ENCODE assay signal across 9 cellular contexts in genomic region chr5:147098233-147098790, GRCh38.
DNase-seq lines count a peak whose midpoint lies in the region; ATAC-seq, FAIRE-seq and TF ChIP-seq lines count a peak whose summit lies in the region.
"Had no signal": no experiment of that assay in that cellular context is flagged by ENCODE, and none has a peak within 500 bp of the region (broad histone marks: within the 10 kb centered on the region; RNA-seq: fewer than 3 reads in every experiment).

No MANE protein-coding gene starts in this region.

- H3K4me2 ChIP-seq in HepG2 (ENCODE audit: low read depth, low read length) = peak overlapping the region; percentile 36; the same call in 1 of the 2 replicates

- peak; percentile 49 for ATAC-seq in HG02973 (IDR thresholded peaks at IDR 0.05; ENCODE audit: unreplicated experiment)
- peak; percentile 61 for ATAC-seq in HepG2
- no peak for ATAC-seq in GM21825 (IDR thresholded peaks at IDR 0.05; ENCODE audit: unreplicated experiment)
- ATAC-seq in HG03159 (IDR thresholded peaks at IDR 0.05; ENCODE audit: unreplicated experiment) = no peak

- H3K4me1 ChIP-seq in HepG2 (ENCODE audit: insufficient read depth, low read length) = 0 out of 2 replicates have a peak, but pooled peaks cover 6% of the 10 kb centered on the region

- H3K79me2 ChIP-seq in HepG2 (ENCODE audit: insufficient read depth, low read length) = no peaks in the 10 kb centered on the region

- H3K9ac ChIP-seq in HepG2 (ENCODE audit: insufficient read depth, low read depth, low read length) = no peak overlapping the region

- H3K36me3 ChIP-seq in HepG2 (replicated peaks in 1 of 2; ENCODE audit: control insufficient read depth in 1 of 2, insufficient read depth in 2 of 2, low read length in 2 of 2) = no peaks in the 10 kb centered on the region

- no peak for TF ChIP-seq POLR2A in HepG2 (IDR thresholded peaks at IDR 0.05; ENCODE audit: insufficient read depth in 1 of 2, low read depth in 2 of 2, low read length in 2 of 2)

- in situ Hi-C loops in HepG2 (cut with HindIII; ENCODE audit: extremely low pct_ligation_motif_present, low pct_unique_long_range_greater_than_20kb) = loop anchor here (5.0 kb wide), 1 partner anchor 89 kb away; no protein-coding TSS in a partner anchor

- no peak overlapping the region for H3K27ac ChIP-seq in HepG2 (ENCODE audit: extremely low read length, insufficient read depth, low read length)

- CTCF ChIA-PET in HepG2 (lab: Yijun Ruan, JAX; ENCODE audit: low intra/inter-chr PET ratio, low total read pairs) = interaction anchor here (3.3 kb wide), 1 partner anchor 90 kb away, joined by 63 read pairs; no protein-coding TSS in a partner anchor

- no peak for TF ChIP-seq EP300 in HepG2 (IDR thresholded peaks at IDR 0.05; ENCODE audit: low read depth in 2 of 2, low read length in 2 of 2)
- no peak for TF ChIP-seq EP300 in HepG2 (CRISPR knock-in tag; IDR thresholded peaks at IDR 0.05; ENCODE audit: borderline replicate concordance)

- no TSS peak for BruUV-seq in HepG2 (replicated peaks; lab: Mats Ljungman, UMichigan)

- FAIRE-seq in HepG2 (lab: Jason Lieb, UNC) (no peak), frontal cortex (lab: Jason Lieb, UNC) (no peak)

- intact Hi-C loops in HepG2 (cut with micrococcal nuclease; ENCODE audit: unreplicated experiment) = loop anchor here (1.0 kb wide), 1 partner anchor 90 kb away; no protein-coding TSS in a partner anchor

- WGBS in HepG2 (ENCODE audit: low lambda C conversion rate) = 17% methylated on average over 5 of the region's 5 CpGs

- H3K4me3 ChIP-seq in choroid plexus epithelial cell (ENCODE audit: low read depth, low read length) = peak overlapping the region; percentile 0
- no peak overlapping the region for H3K4me3 ChIP-seq in HepG2 (replicated peaks in 1 of 3; ENCODE audit: insufficient read depth in 1 of 3, low read depth in 2 of 3, low read length in 3 of 3)

- H3K9me3 ChIP-seq in HepG2 (ENCODE audit: low read length) = no peaks in the 10 kb centered on the region

- no peaks in the 10 kb centered on the region for H3K27me3 ChIP-seq in HepG2 (ENCODE audit: control insufficient read depth in 1 of 2, insufficient read depth in 2 of 2, low read length in 2 of 2)

- POLR2A ChIA-PET in HepG2 (lab: Yijun Ruan, JAX) = interaction anchor here (1.2 to 1.4 kb wide), 2 partner anchors 71 to 90 kb away, joined by 3 to 7 read pairs; no protein-coding TSS in a partner anchor

- H2AFZ ChIP-seq in HepG2 (ENCODE audit: low read length) = peak overlapping the region; percentile 9

- TF ChIP-seq CTCF in choroid plexus epithelial cell (conservative IDR thresholded peaks at IDR 0.05; ENCODE audit: low read depth, low read length) (peak; percentile 71), HepG2 (CRISPR knock-in tag; IDR thresholded peaks at IDR 0.05) (peak; percentile 62)

- TF ChIP-seq RAD21 in HepG2 (CRISPR knock-in tag; IDR thresholded peaks at IDR 0.05) = peak; percentile 62

- H4K20me1 ChIP-seq in HepG2 (ENCODE audit: insufficient read depth, low read length) = no peaks in the 10 kb centered on the region

- DNase-seq in GM03348 (ENCODE audit: low spot score) (peak; percentile 9), NCI-H526 treated with DMSO at 0.1 percent for 48 hours (lab: John Stamatoyannopoulos, UW) (peak; percentile 6), choroid plexus epithelial cell (ENCODE audit: low read depth) (peak; percentile 69), HepG2 (ENCODE audit: low spot score) (peak; percentile 33), frontal cortex (ENCODE audit: low spot score in 2 of 2) (no peak)
- DNase-seq: activated B cell treated with CpG ODN at 0.5 μM for 24 hours had no signal

TF ChIP-seq in HepG2, 621 proteins besides CTCF, POLR2A, EP300 and RAD21:
- no peak for TF ChIP-seq CHD4 (IDR thresholded peaks at IDR 0.05; ENCODE audit: borderline replicate concordance, low read length)
- no peak for TF ChIP-seq AKNA (CRISPR knock-in tag; IDR thresholded peaks at IDR 0.05; ENCODE audit: borderline replicate concordance)
- no peak for TF ChIP-seq KAT2B (IDR thresholded peaks at IDR 0.05; ENCODE audit: borderline replicate concordance, low read depth, low read length)
- no peak for TF ChIP-seq SOX6 (IDR thresholded peaks at IDR 0.05)
- TF ChIP-seq SOX6 (CRISPR knock-in tag; IDR thresholded peaks at IDR 0.05) = 0 out of 2 replicates have a peak, but pooled peaks have one; percentile 13
- peak; percentile 67 for TF ChIP-seq STAG1 (CRISPR knock-in tag; IDR thresholded peaks at IDR 0.05)
- TF ChIP-seq MTA1 (CRISPR knock-in tag; IDR thresholded peaks at IDR 0.05; ENCODE audit: borderline replicate concordance) = no peak
- peak; percentile 45; the same call in 1 of the 2 replicates for TF ChIP-seq ZNF362 (CRISPR knock-in tag; IDR thresholded peaks at IDR 0.05; ENCODE audit: borderline replicate concordance)
- TF ChIP-seq ZNF503 (CRISPR knock-in tag; IDR thresholded peaks at IDR 0.05) = no peak
- peak; percentile 86 for TF ChIP-seq SMC3 (IDR thresholded peaks at IDR 0.05; ENCODE audit: low read length)
- TF ChIP-seq ATF7 (IDR thresholded peaks at IDR 0.05) = no peak
- no peak for TF ChIP-seq ATF7 (CRISPR knock-in tag; IDR thresholded peaks at IDR 0.05)
- TF ChIP-seq KMT2B (CRISPR knock-in tag; IDR thresholded peaks at IDR 0.05) = no peak
- no peak for TF ChIP-seq NFE2L2 (IDR thresholded peaks at IDR 0.05; ENCODE audit: low read length)
- no peak for TF ChIP-seq ZNF724P (CRISPR knock-in tag; IDR thresholded peaks at IDR 0.05; ENCODE audit: borderline replicate concordance)

Comparison
In these comparisons a context has a peak if more than half of its experiments do, and no peak if none do; other contexts are left out.
1. DNase-seq: peak in GM03348 (single experiment), NCI-H526 treated with DMSO at 0.1 percent for 48 hours (single experiment), choroid plexus epithelial cell (single experiment) and HepG2 (single experiment); none in frontal cortex (0 of 2).
2. ATAC-seq: peak in HG02973 (single experiment) and HepG2 (single experiment); none in GM21825 (single experiment) and HG03159 (single experiment).